In genomic region chr4:27154706-27155105, GRCh38 we compare ENCODE assay signal across 1 cellular context.
TF ChIP-seq lines count a peak whose summit lies in the region.

No MANE protein-coding gene starts in this region.

TF ChIP-seq in HepG2, 621 proteins besides CTCF, POLR2A, EP300 and RAD21 (continued from another document):
- no peak for TF ChIP-seq ZNF639 (CRISPR knock-in tag; conservative IDR thresholded peaks at IDR 0.05)
